In the genomic region with DNA sequence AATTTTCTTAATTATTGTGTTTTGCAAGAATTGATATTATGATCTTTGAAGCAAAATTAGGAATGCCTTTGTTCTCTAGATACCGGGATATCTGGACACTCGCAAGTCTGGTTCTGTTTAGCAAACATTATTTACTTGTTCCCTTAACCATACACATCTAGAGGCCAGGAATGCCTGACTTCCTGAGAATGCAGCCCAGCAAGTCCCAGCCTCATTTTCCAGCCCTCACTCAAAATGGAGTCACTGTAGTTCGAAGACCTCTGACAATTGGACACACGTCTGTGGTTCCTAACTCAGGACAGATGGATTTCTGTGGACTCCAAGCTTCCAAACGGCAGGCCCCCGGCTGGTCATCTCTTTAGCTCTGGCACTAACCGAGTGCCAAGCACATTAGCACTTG, we compare ENCODE assay signal across 20 cellular contexts.
"Had no signal": no experiment of that assay in that cellular context is flagged by ENCODE, and none has a peak within 500 bp of the region (broad histone marks: within the 10 kb centered on the region; RNA-seq: fewer than 3 reads in every experiment).

No MANE protein-coding gene starts in this region.

- DNase-seq: cortex of kidney; dorsolateral prefrontal cortex; effector CD8-positive, alpha-beta T cell; heart right ventricle; immature natural killer cell; kidney; left cardiac atrium; left ventricle myocardium inferior; lower lobe of right lung; naive thymus-derived CD8-positive, alpha-beta T cell; right lobe of liver; stimulated activated CD4-positive, alpha-beta T cell treated with anti-CD3 and anti-CD28 coated beads, Interleukin-4, amount 100 ng/mL, for 1 hour; stimulated activated CD8-positive, alpha-beta memory T cell treated with anti-CD3 and anti-CD28 coated beads, Interleukin-4, amount 100 ng/mL, for 48 hours; testis had no signal

- H3K4me1 ChIP-seq: heart right ventricle, left ventricle myocardium inferior, lower lobe of right lung, right lobe of liver, testis, tibial nerve had no signal

- H3K4me3 Mint-ChIP-seq: central memory CD8-positive, alpha-beta T cell; immature natural killer cell; memory B cell; naive thymus-derived CD8-positive, alpha-beta T cell; stimulated activated effector memory CD8-positive, alpha-beta T cell treated with anti-CD3 and anti-CD28 coated beads, Interleukin-12 subunit alpha, Interleukin-12 subunit beta, amount 100 ng/mL, for 72 hours; stimulated activated naive CD8-positive, alpha-beta T cell treated with anti-CD3 and anti-CD28 coated beads, Interleukin-15, Interleukin-2, amounts not matched to agents 100 ng/mL and 50 ng/mL, for 24 hours had no signal

- H3K4me1 Mint-ChIP-seq: central memory CD8-positive, alpha-beta T cell; immature natural killer cell; memory B cell; naive thymus-derived CD8-positive, alpha-beta T cell; stimulated activated effector memory CD8-positive, alpha-beta T cell treated with anti-CD3 and anti-CD28 coated beads, Interleukin-12 subunit alpha, Interleukin-12 subunit beta, amount 100 ng/mL, for 72 hours had no signal

- H3K27me3 ChIP-seq: dorsolateral prefrontal cortex, testis, tibial nerve had no signal

- H3K36me3 ChIP-seq: heart right ventricle, left ventricle myocardium inferior, lower lobe of right lung, right lobe of liver, tibial nerve had no signal

- H3K36me3 Mint-ChIP-seq: memory B cell; naive thymus-derived CD8-positive, alpha-beta T cell; stimulated activated effector memory CD8-positive, alpha-beta T cell treated with anti-CD3 and anti-CD28 coated beads, Interleukin-12 subunit alpha, Interleukin-12 subunit beta, amount 100 ng/mL, for 72 hours had no signal

- H3K27ac Mint-ChIP-seq: immature natural killer cell; memory B cell; naive thymus-derived CD8-positive, alpha-beta T cell; stimulated activated effector memory CD8-positive, alpha-beta T cell treated with anti-CD3 and anti-CD28 coated beads, Interleukin-12 subunit alpha, Interleukin-12 subunit beta, amount 100 ng/mL, for 72 hours; stimulated activated naive CD8-positive, alpha-beta T cell treated with anti-CD3 and anti-CD28 coated beads, Interleukin-15, Interleukin-2, amounts not matched to agents 100 ng/mL and 50 ng/mL, for 24 hours had no signal

- H3K27ac ChIP-seq: dorsolateral prefrontal cortex, heart right ventricle, left ventricle myocardium inferior, lower lobe of right lung, right lobe of liver, testis, tibial nerve had no signal

- H3K4me3 ChIP-seq: dorsolateral prefrontal cortex, heart right ventricle, left ventricle myocardium inferior, lower lobe of right lung, right lobe of liver, testis, tibial nerve had no signal

- H3K27me3 Mint-ChIP-seq: central memory CD8-positive, alpha-beta T cell; memory B cell; naive thymus-derived CD8-positive, alpha-beta T cell; stimulated activated naive CD8-positive, alpha-beta T cell treated with anti-CD3 and anti-CD28 coated beads, Interleukin-15, Interleukin-2, amounts not matched to agents 100 ng/mL and 50 ng/mL, for 24 hours had no signal

- H3K9me3 ChIP-seq: heart right ventricle, left ventricle myocardium inferior, lower lobe of right lung, right lobe of liver, testis, tibial nerve had no signal

- ATAC-seq: esophagus mucosa; heart right ventricle; left cardiac atrium; lower lobe of right lung; naive thymus-derived CD8-positive, alpha-beta T cell; right lobe of liver; stimulated activated effector memory CD8-positive, alpha-beta T cell treated with anti-CD3 and anti-CD28 coated beads, Interleukin-12 subunit alpha, Interleukin-12 subunit beta, amount 100 ng/mL, for 72 hours had no signal
